18 cellular contexts compared by ENCODE assay signal in genomic region chr3:41339758-41340157, GRCh38.
DNase-seq lines count a peak whose midpoint lies in the region; ATAC-seq and TF ChIP-seq lines count a peak whose summit lies in the region.
"Had no signal": no experiment of that assay in that cellular context is flagged by ENCODE, and none has a peak within 500 bp of the region (broad histone marks: within the 10 kb centered on the region; RNA-seq: fewer than 3 reads in every experiment).

No MANE protein-coding gene starts in this region.

- no peak overlapping the region for H3K27ac ChIP-seq in OCI-LY3 (ENCODE audit: low read length)
- H3K27ac ChIP-seq in naive thymus-derived CD4-positive, alpha-beta T cell (ENCODE audit: low read depth, low read length): no peak overlapping the region
- H3K27ac ChIP-seq in testis: no peak overlapping the region
- H3K27ac ChIP-seq: BLaER1, C4-2B had no signal

- no peaks in the 10 kb centered on the region for H3K9me3 ChIP-seq in OCI-LY3 (ENCODE audit: insufficient read depth, low read length)
- H3K9me3 ChIP-seq in naive thymus-derived CD4-positive, alpha-beta T cell (ENCODE audit: control insufficient read depth in 2 of 3, low read length in 3 of 3): no peaks in the 10 kb centered on the region
- H3K9me3 ChIP-seq in testis: no peaks in the 10 kb centered on the region

- H3K4me1 ChIP-seq in OCI-LY3 (ENCODE audit: low read length) (peaks cover 9% of the 10 kb centered on the region), testis (no peaks in the 10 kb centered on the region)
- H3K4me1 ChIP-seq in naive thymus-derived CD4-positive, alpha-beta T cell (ENCODE audit: control insufficient read depth in 2 of 2, insufficient read depth in 2 of 2, low read length in 2 of 2): no peaks in the 10 kb centered on the region

- H3K27me3 ChIP-seq in OCI-LY3 (ENCODE audit: low read depth, low read length): peaks cover 5% of the 10 kb centered on the region; the same call in 1 of the 2 replicates
- H3K27me3 ChIP-seq in naive thymus-derived CD4-positive, alpha-beta T cell (ENCODE audit: control insufficient read depth in 2 of 2, insufficient read depth in 2 of 2, low read length in 2 of 2): no peaks in the 10 kb centered on the region
- no peaks in the 10 kb centered on the region for H3K27me3 ChIP-seq in testis
- H3K27me3 ChIP-seq: BLaER1 had no signal

- H3K4me3 Mint-ChIP-seq in memory B cell: no peak overlapping the region
- no peak overlapping the region for H3K4me3 Mint-ChIP-seq in stimulated activated naive B cell treated with anti-CD40 and anti-IgM and Interleukin-4, amounts not matched to agents 10 μg/mL and 1 μg/mL and 100 μg/mL, for 72 hours
- H3K4me3 Mint-ChIP-seq in naive thymus-derived CD4-positive, alpha-beta T cell: no peak overlapping the region
- H3K4me3 Mint-ChIP-seq: CD4-positive, alpha-beta T cell; CD8-positive, alpha-beta memory T cell; GM23338; H9 had no signal

- TF ChIP-seq CTCF in OCI-LY3 (IDR thresholded peaks at IDR 0.05; ENCODE audit: low read depth, low read length) (no peak), testis (IDR thresholded peaks at IDR 0.05) (no peak)

- no peaks in the 10 kb centered on the region; the same call in 1 of the 2 replicates for H4K20me1 ChIP-seq in OCI-LY3 (ENCODE audit: insufficient read depth, low read length)
- H4K20me1 ChIP-seq: BLaER1 had no signal

- TF ChIP-seq POLR2A in testis (IDR thresholded peaks at IDR 0.05): no peak

- no peak overlapping the region for H3K9ac ChIP-seq in OCI-LY3 (ENCODE audit: low read length)
- H3K9ac ChIP-seq: BLaER1 had no signal

- ATAC-seq in memory B cell (ENCODE audit: low read depth): peak; percentile 48
- ATAC-seq in stimulated activated naive B cell treated with anti-CD40 and anti-IgM and Interleukin-4, amounts not matched to agents 10 μg/mL and 1 μg/mL and 100 μg/mL, for 72 hours (replicated peaks): peak; percentile 85 to 93
- no peak for ATAC-seq in naive thymus-derived CD4-positive, alpha-beta T cell
- ATAC-seq: GM12878, GM23338, HCT116 had no signal

- 86 to 94% methylated on average over 1 of the region's 1 CpG for WGBS in testis, 2 donors

- POLR2A ChIA-PET in naive thymus-derived CD4-positive, alpha-beta T cell (lab: Charles Lee): no interaction called here

- no peak overlapping the region for H2AFZ ChIP-seq in OCI-LY3 (ENCODE audit: low read depth, low read length)
- H2AFZ ChIP-seq: GM23338 had no signal

- H3K4me2 ChIP-seq in OCI-LY3 (ENCODE audit: low read length): 0 out of 2 replicates have a peak overlapping the region, but pooled peaks have one; percentile 6
- H3K4me2 ChIP-seq: BLaER1, GM23338 had no signal

- DNase-seq in memory B cell (ENCODE audit: low spot score in 2 of 2): no peak
- DNase-seq in stimulated activated naive B cell treated with anti-CD40 and anti-IgM and Interleukin-4, amounts not matched to agents 10 μg/mL and 1 μg/mL and 100 μg/mL, for 72 hours: no peak
- DNase-seq in CD1c-positive myeloid dendritic cell (ENCODE audit: extremely low spot score): no peak
- DNase-seq in naive thymus-derived CD4-positive, alpha-beta T cell: no peak
- no peak for DNase-seq in testis
- DNase-seq: CD4-positive, alpha-beta T cell; CD8-positive, alpha-beta memory T cell; DMS 273 treated with DMSO at 0.1 percent for 48 hours; DMS79; EL; GDM1; H9 had no signal

- H3K79me2 ChIP-seq in OCI-LY3 (ENCODE audit: low read length): no peaks in the 10 kb centered on the region

- H3K27ac Mint-ChIP-seq in memory B cell: no peak overlapping the region
- peak overlapping the region; percentile 51 for H3K27ac Mint-ChIP-seq in stimulated activated naive B cell treated with anti-CD40 and anti-IgM and Interleukin-4, amounts not matched to agents 10 μg/mL and 1 μg/mL and 100 μg/mL, for 72 hours
- no peak overlapping the region for H3K27ac Mint-ChIP-seq in naive thymus-derived CD4-positive, alpha-beta T cell
- H3K27ac Mint-ChIP-seq: CD4-positive, alpha-beta T cell; GM23338 had no signal

- H3K27me3 Mint-ChIP-seq in memory B cell: no peaks in the 10 kb centered on the region
- H3K27me3 Mint-ChIP-seq in stimulated activated naive B cell treated with anti-CD40 and anti-IgM and Interleukin-4, amounts not matched to agents 10 μg/mL and 1 μg/mL and 100 μg/mL, for 72 hours: no peaks in the 10 kb centered on the region
- H3K27me3 Mint-ChIP-seq in naive thymus-derived CD4-positive, alpha-beta T cell: no peaks in the 10 kb centered on the region
- H3K27me3 Mint-ChIP-seq: CD4-positive, alpha-beta T cell; CD8-positive, alpha-beta memory T cell had no signal

- H3K36me3 Mint-ChIP-seq in memory B cell: peaks cover 2% of the 10 kb centered on the region
- peaks cover 4 to 8% of the 10 kb centered on the region in 2 donors for H3K36me3 Mint-ChIP-seq in stimulated activated naive B cell treated with anti-CD40 and anti-IgM and Interleukin-4, amounts not matched to agents 10 μg/mL and 1 μg/mL and 100 μg/mL, for 72 hours
- peaks cover 0 to 8% (median 4%) of the 10 kb centered on the region in 5 donors for H3K36me3 Mint-ChIP-seq in naive thymus-derived CD4-positive, alpha-beta T cell

- H3K4me3 ChIP-seq in OCI-LY3 (ENCODE audit: low read length) (no peak overlapping the region), testis (no peak overlapping the region)
- H3K4me3 ChIP-seq in naive thymus-derived CD4-positive, alpha-beta T cell (ENCODE audit: low read length): no peak overlapping the region
- H3K4me3 ChIP-seq: BLaER1, GM12878, GM23338 had no signal

- CTCF ChIA-PET in naive thymus-derived CD4-positive, alpha-beta T cell (lab: Charles Lee): interaction anchor here (0.6 kb wide), 1 partner anchor 555 kb away, joined by 3 read pairs; no protein-coding TSS in a partner anchor

- H3K4me1 Mint-ChIP-seq in memory B cell: peaks cover 14% of the 10 kb centered on the region
- peaks cover 14 to 26% of the 10 kb centered on the region in 2 donors for H3K4me1 Mint-ChIP-seq in stimulated activated naive B cell treated with anti-CD40 and anti-IgM and Interleukin-4, amounts not matched to agents 10 μg/mL and 1 μg/mL and 100 μg/mL, for 72 hours
- peaks cover 0 to 2% (median 0%) of the 10 kb centered on the region in 7 donors for H3K4me1 Mint-ChIP-seq in naive thymus-derived CD4-positive, alpha-beta T cell
- H3K4me1 Mint-ChIP-seq: CD8-positive, alpha-beta memory T cell had no signal

- H3K36me3 ChIP-seq in OCI-LY3 (replicated peaks; ENCODE audit: low read depth, low read length) (no peaks in the 10 kb centered on the region), testis (ENCODE audit: low read depth, missing control alignments) (no peaks in the 10 kb centered on the region)
- H3K36me3 ChIP-seq in naive thymus-derived CD4-positive, alpha-beta T cell (ENCODE audit: control insufficient read depth in 2 of 3, insufficient read depth in 3 of 3, low read length in 3 of 3): no peaks in the 10 kb centered on the region
- H3K36me3 ChIP-seq: BLaER1 had no signal

- intact Hi-C loops in naive thymus-derived CD4-positive, alpha-beta T cell (cut with micrococcal nuclease): no loop called here
- intact Hi-C loops in testis (cut with DNase I; ENCODE audit: low total_unique reads): no loop called here

- H3K9me3 Mint-ChIP-seq in memory B cell: peaks cover 2% of the 10 kb centered on the region
- H3K9me3 Mint-ChIP-seq in stimulated activated naive B cell treated with anti-CD40 and anti-IgM and Interleukin-4, amounts not matched to agents 10 μg/mL and 1 μg/mL and 100 μg/mL, for 72 hours: peaks cover 7 to 10% of the 10 kb centered on the region in 2 donors
- peaks cover 0 to 16% (median 4%) of the 10 kb centered on the region in 11 donors for H3K9me3 Mint-ChIP-seq in naive thymus-derived CD4-positive, alpha-beta T cell
